In genomic region chr3:146345900-146346299, GRCh38 we compare ENCODE assay signal across 27 cellular contexts.
"Had no signal": no experiment of that assay in that cellular context is flagged by ENCODE, and none has a peak within 500 bp of the region (broad histone marks: within the 10 kb centered on the region; RNA-seq: fewer than 3 reads in every experiment).

No MANE protein-coding gene starts in this region.

- H3K4me3 ChIP-seq: SJCRH30, SK-N-MC had no signal

- H3K36me3 Mint-ChIP-seq: activated naive CD4-positive, alpha-beta T cell treated with anti-CD3 and anti-CD28 coated beads, Interleukin-2, amount 10 ng/mL, durations not matched to agents 7 days and 5 days; activated naive CD8-positive, alpha-beta T cell; brain had no signal

- ATAC-seq: activated CD4-positive, alpha-beta T cell treated with anti-CD3 and anti-CD28 coated beads for 36 hours; activated CD4-positive, CD25-positive, alpha-beta regulatory T cell treated with anti-CD3 and anti-CD28 coated beads, Interleukin-2, amount 50 U/mL, for 24 hours; activated CD8-positive, alpha-beta T cell treated with anti-CD3 and anti-CD28 coated beads, Interleukin-2, amount 10 ng/mL, durations not matched to agents 7 days and 5 days; activated naive CD8-positive, alpha-beta T cell treated with anti-CD3 and anti-CD28 coated beads, Interleukin-2, amount 50 U/mL, for 24 hours; activated T-cell treated with anti-CD3 and anti-CD28 coated beads, Interleukin-2, amount 50 U/mL, for 4 hours; Panc1 had no signal

- H3K27me3 Mint-ChIP-seq: activated CD4-positive, alpha-beta T cell treated with anti-CD3 and anti-CD28 coated beads for 36 hours; activated CD4-positive, alpha-beta T cell treated with anti-CD3 and anti-CD28 coated beads, Interleukin-2, amount 10 ng/mL, durations not matched to agents 7 days and 5 days; activated naive CD4-positive, alpha-beta T cell treated with anti-CD3 and anti-CD28 coated beads, Interleukin-2, amount 10 ng/mL, durations not matched to agents 7 days and 5 days; activated naive CD8-positive, alpha-beta T cell; activated naive CD8-positive, alpha-beta T cell treated with anti-CD3 and anti-CD28 coated beads, Interleukin-2, amount 50 U/mL, for 24 hours had no signal

- H3K27me3 ChIP-seq: SJCRH30 had no signal

- H3K9me3 Mint-ChIP-seq: activated CD4-positive, alpha-beta T cell treated with anti-CD3 and anti-CD28 coated beads, Interleukin-2, amount 10 ng/mL, durations not matched to agents 7 days and 5 days; activated naive CD4-positive, alpha-beta T cell treated with anti-CD3 and anti-CD28 coated beads, Interleukin-2, amount 10 ng/mL, durations not matched to agents 7 days and 5 days; activated T-cell treated with anti-CD3 and anti-CD28 coated beads, Interleukin-2, amount 50 U/mL, for 4 hours; activated T-helper 1 cell treated with anti-CD3 and anti-CD28 coated beads, Interleukin-12 subunit alpha, Interleukin-12 subunit beta, Interleukin-2, Interleukin-4 antibody, amounts not matched to agents 30 ng/mL and 10 ng/mL and 1 ng/mL, durations not matched to agents 14 hours and 24 hours and 36 hours; brain had no signal

- H3K9me3 ChIP-seq: SJCRH30 had no signal

- H3K27ac Mint-ChIP-seq: activated CD4-positive, alpha-beta T cell treated with anti-CD3 and anti-CD28 coated beads for 36 hours; activated CD4-positive, alpha-beta T cell treated with anti-CD3 and anti-CD28 coated beads, Interleukin-2, amount 10 ng/mL, durations not matched to agents 7 days and 5 days; activated CD8-positive, alpha-beta T cell treated with anti-CD3 and anti-CD28 coated beads, Interleukin-2, amount 10 ng/mL, durations not matched to agents 7 days and 5 days; activated naive CD4-positive, alpha-beta T cell treated with anti-CD3 and anti-CD28 coated beads, Interleukin-2, amount 10 ng/mL, durations not matched to agents 7 days and 5 days; activated naive CD8-positive, alpha-beta T cell; activated naive CD8-positive, alpha-beta T cell treated with anti-CD3 and anti-CD28 coated beads, Interleukin-2, amount 50 U/mL, for 24 hours; activated T-helper 1 cell treated with anti-CD3 and anti-CD28 coated beads, Interleukin-12 subunit alpha, Interleukin-12 subunit beta, Interleukin-2, Interleukin-4 antibody, amounts not matched to agents 30 ng/mL and 10 ng/mL and 1 ng/mL, durations not matched to agents 14 hours and 24 hours and 36 hours; brain had no signal

- H3K4me1 Mint-ChIP-seq: activated CD4-positive, alpha-beta T cell treated with anti-CD3 and anti-CD28 coated beads for 36 hours; activated CD4-positive, alpha-beta T cell treated with anti-CD3 and anti-CD28 coated beads, Interleukin-2, amount 10 ng/mL, durations not matched to agents 7 days and 5 days; activated naive CD4-positive, alpha-beta T cell treated with anti-CD3 and anti-CD28 coated beads, Interleukin-2, amount 10 ng/mL, durations not matched to agents 7 days and 5 days; activated naive CD8-positive, alpha-beta T cell treated with anti-CD3 and anti-CD28 coated beads, Interleukin-2, amount 50 U/mL, for 24 hours; brain had no signal

- H3K27ac ChIP-seq: SJCRH30, SK-N-MC had no signal

- H3K4me3 Mint-ChIP-seq: activated CD4-positive, alpha-beta T cell treated with anti-CD3 and anti-CD28 coated beads for 36 hours; activated CD4-positive, alpha-beta T cell treated with anti-CD3 and anti-CD28 coated beads, Interleukin-2, amount 10 ng/mL, durations not matched to agents 7 days and 5 days; activated CD8-positive, alpha-beta T cell treated with anti-CD3 and anti-CD28 coated beads, Interleukin-2, amount 10 ng/mL, durations not matched to agents 7 days and 5 days; activated naive CD4-positive, alpha-beta T cell treated with anti-CD3 and anti-CD28 coated beads, Interleukin-2, amount 10 ng/mL, durations not matched to agents 7 days and 5 days; activated naive CD8-positive, alpha-beta T cell; activated naive CD8-positive, alpha-beta T cell treated with anti-CD3 and anti-CD28 coated beads, Interleukin-2, amount 50 U/mL, for 24 hours; activated T-cell treated with anti-CD3 and anti-CD28 coated beads, Interleukin-2, amount 50 U/mL, for 4 hours; activated T-helper 1 cell treated with anti-CD3 and anti-CD28 coated beads, Interleukin-12 subunit alpha, Interleukin-12 subunit beta, Interleukin-2, Interleukin-4 antibody, amounts not matched to agents 30 ng/mL and 10 ng/mL and 1 ng/mL, durations not matched to agents 14 hours and 24 hours and 36 hours; brain had no signal

- H3K36me3 ChIP-seq: SJCRH30 had no signal

- DNase-seq: activated CD4-positive, alpha-beta T cell treated with anti-CD3 and anti-CD28 coated beads for 36 hours; activated CD4-positive, alpha-beta T cell treated with anti-CD3 and anti-CD28 coated beads, Interleukin-2, amount 10 ng/mL, durations not matched to agents 7 days and 5 days; activated CD4-positive, alpha-beta T cell treated with anti-CD3 and anti-CD28 coated beads, Interleukin-2, amount 50 U/mL, for 48 hours; activated CD8-positive, alpha-beta T cell treated with anti-CD3 and anti-CD28 coated beads, Interleukin-2, amount 10 ng/mL, durations not matched to agents 7 days and 5 days; activated naive CD4-positive, alpha-beta T cell treated with anti-CD3 and anti-CD28 coated beads, Interleukin-2, amount 10 ng/mL, durations not matched to agents 7 days and 5 days; activated naive CD8-positive, alpha-beta T cell treated with anti-CD3 and anti-CD28 coated beads, Interleukin-2, amount 50 U/mL, for 24 hours; activated T-cell treated with anti-CD3 and anti-CD28 coated beads, Interleukin-2, amount 50 U/mL, for 4 hours; anterior cingulate cortex; caudate nucleus; cerebellar nuclear complex; NCI-H1105; NCI-H1417 treated with DMSO at 0.1 percent for 48 hours; NCI-H1694; NCI-H1930; NCI-H2081 treated with DMSO at 0.1 percent for 48 hours; NCI-H226; NCI-H446 treated with DMSO at 0.1 percent for 48 hours; NCI-H774; SHP77; T1000 had no signal
